In the genomic region with DNA sequence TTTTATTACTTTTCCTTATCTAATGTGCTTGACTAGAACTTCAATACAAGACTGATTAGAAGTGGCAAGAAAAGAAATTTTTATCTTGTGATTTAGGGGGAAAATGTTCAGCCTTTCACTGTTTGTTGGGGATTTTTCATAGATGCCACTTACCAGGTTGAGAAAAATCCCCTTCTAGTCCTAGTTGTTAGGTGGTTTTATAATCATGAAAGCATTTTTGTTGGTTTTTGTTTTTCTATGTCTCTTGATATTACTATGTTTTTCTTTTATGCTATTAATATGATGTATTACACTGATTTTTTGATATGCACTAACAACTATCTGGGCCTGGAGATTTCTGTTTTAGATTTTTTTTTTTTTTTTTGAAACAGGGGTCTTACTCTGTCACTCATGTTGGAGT, we compare ENCODE assay signal across 24 cellular contexts.
DNase-seq lines count a peak whose midpoint lies in the region; ATAC-seq, FAIRE-seq and TF ChIP-seq lines count a peak whose summit lies in the region.
"Had no signal": no experiment of that assay in that cellular context is flagged by ENCODE, and none has a peak within 500 bp of the region (broad histone marks: within the 10 kb centered on the region; RNA-seq: fewer than 3 reads in every experiment).

No MANE protein-coding gene starts in this region.

- no peak for TF ChIP-seq RAD21 in GM12878 (IDR thresholded peaks at IDR 0.05; ENCODE audit: insufficient read depth, low read depth, low read length)

- in situ Hi-C loops in GM12878 (cut with MboI), result no loop called here

- no peak overlapping the region for H3K4me3 Mint-ChIP-seq in activated T-cell treated with anti-CD3 and anti-CD28 coated beads, Interleukin-2, amount 50 U/mL, for 72 hours
- H3K4me3 Mint-ChIP-seq in activated T-cell treated with anti-CD3 and anti-CD28 coated beads, Interleukin-2, amount 50 U/mL, for 4 hours, result no peak overlapping the region
- no peak overlapping the region for H3K4me3 Mint-ChIP-seq in activated T-helper 2 cell treated with anti-CD3 and anti-CD28 coated beads, Interferon-gamma antibody, Interleukin-2, Interleukin-4, amounts not matched to agents 10 μg/mL and 5 μg/mL and 100 μg/mL, durations not matched to agents 14 hours and 24 hours and 36 hours (ENCODE audit: low read depth)
- no peak overlapping the region for H3K4me3 Mint-ChIP-seq in Calu3 (ENCODE audit: low read depth, unreplicated experiment)
- H3K4me3 Mint-ChIP-seq: CD4-positive, alpha-beta memory T cell; T-cell had no signal

- no peak for TF ChIP-seq EP300 in GM12878 (IDR thresholded peaks at IDR 0.05; ENCODE audit: borderline replicate concordance in 1 of 2, control insufficient read depth in 1 of 2, low read depth in 2 of 2, low read length in 2 of 2)

- H3K9ac ChIP-seq in GM12878 (ENCODE audit: control insufficient read depth, insufficient read depth, low read length), result no peak overlapping the region
- H3K9ac ChIP-seq: BLaER1 treated with 17β-estradiol and CSF1 and Interleukin-3, amounts not matched to agents 10 nM and 100 nM; GM23248 had no signal

- peaks cover 4% of the 10 kb centered on the region; the same call in 2 of the 3 replicates for H3K9me3 ChIP-seq in GM12878 (replicated peaks; ENCODE audit: control insufficient read depth, insufficient read depth, low read length)
- H3K9me3 ChIP-seq: Caco-2, HAP-1, Peyer's patch had no signal

- TF ChIP-seq CTCF in GM12878 (IDR thresholded peaks at IDR 0.05 in 2 of 3, conservative IDR thresholded peaks at IDR 0.05 in 1 of 3; ENCODE audit: control insufficient read depth in 2 of 3, extremely low read depth in 1 of 3, insufficient read depth in 1 of 3, low read depth in 3 of 3, low read length in 3 of 3) (no peak), Calu3 (IDR thresholded peaks at IDR 0.05; ENCODE audit: unreplicated experiment) (no peak)

- RAD21 ChIA-PET in GM12878 (lab: Charles Lee; ENCODE audit: unreplicated experiment), result no interaction called here

- CTCF ChIA-PET in GM12878 (lab: Yijun Ruan, JAX), result interaction anchor here (0.6 kb wide), 1 partner anchor 32 kb away, joined by 3 read pairs; no protein-coding TSS in a partner anchor
- CTCF ChIA-PET in Calu3 (lab: Charles Lee), result no interaction called here

- no peak for TF ChIP-seq POLR2A in GM12878 (IDR thresholded peaks at IDR 0.05; ENCODE audit: low read depth, low read length)

- intact Hi-C loops in GM12878 (cut with micrococcal nuclease; ENCODE audit: unreplicated experiment) (no loop called here), Calu3 (cut with micrococcal nuclease; ENCODE audit: unreplicated experiment) (no loop called here)
- intact Hi-C loops in activated T-helper 2 cell treated with anti-CD3 and anti-CD28 coated beads, Interferon-gamma antibody, Interleukin-2, Interleukin-4, amounts not matched to agents 10 μg/mL and 5 μg/mL and 100 μg/mL, durations not matched to agents 14 hours and 24 hours and 36 hours (cut with micrococcal nuclease), result no loop called here

- peaks cover 0 to 12% of the 10 kb centered on the region in 2 experiments; a peak in 2 of 4 replicates for H3K36me3 ChIP-seq in GM12878 (ENCODE audit: control insufficient read depth in 2 of 2, insufficient read depth in 2 of 2, low read length in 1 of 2)
- H3K36me3 ChIP-seq: HAP-1, MG63, Peyer's patch had no signal

- peak overlapping the region; percentile 57 for H3K27ac Mint-ChIP-seq in activated T-cell treated with anti-CD3 and anti-CD28 coated beads, Interleukin-2, amount 50 U/mL, for 72 hours
- no peak overlapping the region for H3K27ac Mint-ChIP-seq in activated T-helper 2 cell treated with anti-CD3 and anti-CD28 coated beads, Interferon-gamma antibody, Interleukin-2, Interleukin-4, amounts not matched to agents 10 μg/mL and 5 μg/mL and 100 μg/mL, durations not matched to agents 14 hours and 24 hours and 36 hours
- no peak overlapping the region for H3K27ac Mint-ChIP-seq in Calu3 (ENCODE audit: unreplicated experiment)
- H3K27ac Mint-ChIP-seq: T-cell had no signal

- no peak for FAIRE-seq in GM12878 (lab: Jason Lieb, UNC)
- FAIRE-seq: K562 had no signal

- H3K27me3 Mint-ChIP-seq in activated T-cell treated with anti-CD3 and anti-CD28 coated beads, Interleukin-2, amount 50 U/mL, for 72 hours (ENCODE audit: low read depth), result no peaks in the 10 kb centered on the region
- H3K27me3 Mint-ChIP-seq in activated T-cell treated with anti-CD3 and anti-CD28 coated beads, Interleukin-2, amount 50 U/mL, for 4 hours (ENCODE audit: low read depth), result no peaks in the 10 kb centered on the region
- no peaks in the 10 kb centered on the region for H3K27me3 Mint-ChIP-seq in activated T-helper 2 cell treated with anti-CD3 and anti-CD28 coated beads, Interferon-gamma antibody, Interleukin-2, Interleukin-4, amounts not matched to agents 10 μg/mL and 5 μg/mL and 100 μg/mL, durations not matched to agents 14 hours and 24 hours and 36 hours (ENCODE audit: low read depth)
- H3K27me3 Mint-ChIP-seq in Calu3 (ENCODE audit: unreplicated experiment), result no peaks in the 10 kb centered on the region
- H3K27me3 Mint-ChIP-seq: CD4-positive, alpha-beta memory T cell; T-cell had no signal

- ATAC-seq in activated T-cell treated with anti-CD3 and anti-CD28 coated beads, Interleukin-2, amount 50 U/mL, for 72 hours (replicated peaks in 1 of 2), result no peak
- ATAC-seq in activated T-cell treated with anti-CD3 and anti-CD28 coated beads, Interleukin-2, amount 50 U/mL, for 4 hours, result no peak
- ATAC-seq in GM19463 (IDR thresholded peaks at IDR 0.05; ENCODE audit: unreplicated experiment), result peak; percentile 61
- peak; percentile 83 for ATAC-seq in GM12878
- no peak for ATAC-seq in HG03342 (IDR thresholded peaks at IDR 0.05; ENCODE audit: unreplicated experiment)
- no peak for ATAC-seq in GM18511 (IDR thresholded peaks at IDR 0.05; ENCODE audit: unreplicated experiment)
- ATAC-seq: K562, T-cell had no signal

- H3K4me2 ChIP-seq in GM12878 (ENCODE audit: control insufficient read depth, insufficient read depth), result no peak overlapping the region
- H3K4me2 ChIP-seq: BLaER1 treated with 17β-estradiol and CSF1 and Interleukin-3, amounts not matched to agents 10 nM and 100 nM had no signal

- peaks cover 8% of the 10 kb centered on the region for H3K4me1 Mint-ChIP-seq in activated T-cell treated with anti-CD3 and anti-CD28 coated beads, Interleukin-2, amount 50 U/mL, for 72 hours (ENCODE audit: low read depth)
- peaks cover 18% of the 10 kb centered on the region for H3K4me1 Mint-ChIP-seq in activated T-cell treated with anti-CD3 and anti-CD28 coated beads, Interleukin-2, amount 50 U/mL, for 4 hours (ENCODE audit: low read depth)
- no peaks in the 10 kb centered on the region for H3K4me1 Mint-ChIP-seq in activated T-helper 2 cell treated with anti-CD3 and anti-CD28 coated beads, Interferon-gamma antibody, Interleukin-2, Interleukin-4, amounts not matched to agents 10 μg/mL and 5 μg/mL and 100 μg/mL, durations not matched to agents 14 hours and 24 hours and 36 hours (ENCODE audit: low read depth)
- no peaks in the 10 kb centered on the region for H3K4me1 Mint-ChIP-seq in Calu3 (ENCODE audit: low read depth, unreplicated experiment)

- no peaks in the 10 kb centered on the region for H3K4me1 ChIP-seq in GM12878 (ENCODE audit: control insufficient read depth, insufficient read depth, low read length)
- H3K4me1 ChIP-seq: BLaER1 treated with 17β-estradiol and CSF1 and Interleukin-3, amounts not matched to agents 10 nM and 100 nM; Caco-2; HAP-1; Peyer's patch had no signal

- peaks cover 17 to 32% of the 10 kb centered on the region in 2 donors for H3K36me3 Mint-ChIP-seq in activated T-cell treated with anti-CD3 and anti-CD28 coated beads, Interleukin-2, amount 50 U/mL, for 72 hours (ENCODE audit: insufficient read depth in 2 of 2)
- peaks cover 53% of the 10 kb centered on the region for H3K36me3 Mint-ChIP-seq in activated T-cell treated with anti-CD3 and anti-CD28 coated beads, Interleukin-2, amount 50 U/mL, for 4 hours (ENCODE audit: insufficient read depth)
- peaks cover 61% of the 10 kb centered on the region for H3K36me3 Mint-ChIP-seq in activated T-helper 2 cell treated with anti-CD3 and anti-CD28 coated beads, Interferon-gamma antibody, Interleukin-2, Interleukin-4, amounts not matched to agents 10 μg/mL and 5 μg/mL and 100 μg/mL, durations not matched to agents 14 hours and 24 hours and 36 hours (ENCODE audit: low read depth)
- H3K36me3 Mint-ChIP-seq in Calu3 (ENCODE audit: insufficient read depth, unreplicated experiment), result peaks cover 1% of the 10 kb centered on the region

- no peaks in the 10 kb centered on the region for H3K79me2 ChIP-seq in GM12878 (ENCODE audit: control insufficient read depth, insufficient read depth, low read length)

- peak overlapping the region; percentile 31; the same call in 1 of the 2 replicates for H3K27ac ChIP-seq in GM12878 (ENCODE audit: control insufficient read depth, insufficient read depth)
- H3K27ac ChIP-seq: 22Rv1; BLaER1 treated with 17β-estradiol and CSF1 and Interleukin-3, amounts not matched to agents 10 nM and 100 nM; GM23248; Peyer's patch had no signal

- no peaks in the 10 kb centered on the region for H4K20me1 ChIP-seq in GM12878 (ENCODE audit: control insufficient read depth, insufficient read depth)
- H4K20me1 ChIP-seq: BLaER1 treated with 17β-estradiol and CSF1 and Interleukin-3, amounts not matched to agents 10 nM and 100 nM had no signal

- POLR2A ChIA-PET in GM12878 (lab: Charles Lee), result no interaction called here

- BruUV-seq in GM12878 (replicated peaks; lab: Mats Ljungman, UMichigan) (no TSS peak), Calu3 (replicated peaks; lab: Mats Ljungman, UMichigan) (no TSS peak)

- no peak overlapping the region for H2AFZ ChIP-seq in GM12878 (ENCODE audit: control insufficient read depth, low read depth, low read length)
- H2AFZ ChIP-seq: GM23248 had no signal

- H3K27me3 ChIP-seq in GM12878 (replicated peaks in 1 of 2; ENCODE audit: control insufficient read depth in 2 of 2, insufficient read depth in 2 of 2, low read length in 1 of 2), result no peaks in the 10 kb centered on the region
- H3K27me3 ChIP-seq: BLaER1 treated with 17β-estradiol and CSF1 and Interleukin-3, amounts not matched to agents 10 nM and 100 nM; MG63; Peyer's patch had no signal

- no peak for DNase-seq in activated T-cell treated with anti-CD3 and anti-CD28 coated beads, Interleukin-2, amount 50 U/mL, for 72 hours
- DNase-seq in activated T-cell treated with anti-CD3 and anti-CD28 coated beads, Interleukin-2, amount 50 U/mL, for 4 hours, result no peak
- peak; percentile 7 for DNase-seq in GM12878 (ENCODE audit: low read depth, low spot score)
- no peak for DNase-seq in activated T-helper 2 cell treated with anti-CD3 and anti-CD28 coated beads, Interferon-gamma antibody, Interleukin-2, Interleukin-4, amounts not matched to agents 10 μg/mL and 5 μg/mL and 100 μg/mL, durations not matched to agents 14 hours and 24 hours and 36 hours (ENCODE audit: low spot score)
- DNase-seq in Calu3, result no peak
- DNase-seq: ACHN; Caco-2; CD4-positive, alpha-beta memory T cell; DND-41; GM23248; MG63; NCI-H1417; NCI-H187; NCI-H446; NCI-H526; Peyer's patch; T-cell had no signal

- no peak overlapping the region for H3K4me3 ChIP-seq in GM12878
- H3K4me3 ChIP-seq: BLaER1 treated with 17β-estradiol and CSF1 and Interleukin-3, amounts not matched to agents 10 nM and 100 nM; GM23248; HAP-1; K562; MG63; Peyer's patch had no signal

- SMC1A ChIA-PET in GM12878 (lab: Charles Lee; ENCODE audit: uncharacterized antibody, unreplicated experiment), result no interaction called here

- peaks cover 2 to 8% of the 10 kb centered on the region in 2 donors for H3K9me3 Mint-ChIP-seq in activated T-cell treated with anti-CD3 and anti-CD28 coated beads, Interleukin-2, amount 50 U/mL, for 72 hours
- H3K9me3 Mint-ChIP-seq in activated T-cell treated with anti-CD3 and anti-CD28 coated beads, Interleukin-2, amount 50 U/mL, for 4 hours, result peaks cover 27% of the 10 kb centered on the region
- peaks cover 25% of the 10 kb centered on the region for H3K9me3 Mint-ChIP-seq in activated T-helper 2 cell treated with anti-CD3 and anti-CD28 coated beads, Interferon-gamma antibody, Interleukin-2, Interleukin-4, amounts not matched to agents 10 μg/mL and 5 μg/mL and 100 μg/mL, durations not matched to agents 14 hours and 24 hours and 36 hours
- peaks cover 7% of the 10 kb centered on the region for H3K9me3 Mint-ChIP-seq in Calu3 (ENCODE audit: low read depth, unreplicated experiment)

Comparison
In these comparisons a context has a peak if more than half of its experiments do, and no peak if none do; other contexts are left out.
1. ATAC-seq: peak in GM19463 (single experiment) and GM12878 (single experiment); none in activated T-cell treated with anti-CD3 and anti-CD28 coated beads, Interleukin-2, amount 50 U/mL, for 72 hours (0 of 2), activated T-cell treated with anti-CD3 and anti-CD28 coated beads, Interleukin-2, amount 50 U/mL, for 4 hours (0 of 2), HG03342 (single experiment) and GM18511 (single experiment).